Comparison of ENCODE assay signal across 18 cellular contexts in genomic region chr6:12636336-12636735, GRCh38.
DNase-seq lines count a peak whose midpoint lies in the region; ATAC-seq and TF ChIP-seq lines count a peak whose summit lies in the region.
"Had no signal": no experiment of that assay in that cellular context is flagged by ENCODE, and none has a peak within 500 bp of the region (broad histone marks: within the 10 kb centered on the region; RNA-seq: fewer than 3 reads in every experiment).

No MANE protein-coding gene starts in this region.

- peaks cover 4% of the 10 kb centered on the region for H3K4me1 Mint-ChIP-seq in activated T-helper 17 cell treated with anti-CD3 and anti-CD28 coated beads, Interleukin-2, amount 50 U/mL, for 72 hours

- H3K9me3 Mint-ChIP-seq in activated T-helper 17 cell treated with anti-CD3 and anti-CD28 coated beads, Interleukin-2, amount 50 U/mL, for 72 hours = peaks cover 3% of the 10 kb centered on the region

- H3K36me3 Mint-ChIP-seq in activated T-helper 17 cell treated with anti-CD3 and anti-CD28 coated beads, Interleukin-2, amount 50 U/mL, for 72 hours (ENCODE audit: low read depth) = no peaks in the 10 kb centered on the region

- TF ChIP-seq CTCF in AG10803 (conservative IDR thresholded peaks at IDR 0.05; ENCODE audit: low read length) (peak; percentile 25), GM12865 (IDR thresholded peaks at IDR 0.05; ENCODE audit: insufficient read depth, low read depth, low read length, missing control alignments) (peak; percentile 5), RWPE2 (IDR thresholded peaks at IDR 0.05; ENCODE audit: poor library complexity, severe bottlenecking) (peak; percentile 10), foreskin keratinocyte (conservative IDR thresholded peaks at IDR 0.05) (peak; percentile 35)

- no peak overlapping the region for H3K4me3 ChIP-seq in AG10803 (ENCODE audit: low read length)
- no peak overlapping the region for H3K4me3 ChIP-seq in GM12865 (ENCODE audit: low read depth, low read length)
- H3K4me3 ChIP-seq in RWPE2 (ENCODE audit: severe bottlenecking) = no peak overlapping the region
- H3K4me3 ChIP-seq: mucosa of descending colon, SJSA1 had no signal

- no peaks in the 10 kb centered on the region for H3K27me3 ChIP-seq in RWPE2 (ENCODE audit: insufficient read depth, poor library complexity, severe bottlenecking)
- H3K27me3 ChIP-seq in foreskin keratinocyte = peaks cover 2% of the 10 kb centered on the region

- H3K9me3 ChIP-seq in RWPE2 (ENCODE audit: severe bottlenecking) = peaks cover 3% of the 10 kb centered on the region
- H3K9me3 ChIP-seq: mucosa of descending colon, SJSA1 had no signal

- TF ChIP-seq POLR2A in GM18505 (IDR thresholded peaks at IDR 0.05; ENCODE audit: borderline replicate concordance, extremely low read depth, insufficient read depth, insufficient read length) = no peak

- H3K4me3 Mint-ChIP-seq in activated T-helper 17 cell treated with anti-CD3 and anti-CD28 coated beads, Interleukin-2, amount 50 U/mL, for 72 hours = no peak overlapping the region
- H3K4me3 Mint-ChIP-seq: activated CD4-positive, alpha-beta T cell treated with anti-CD3 and anti-CD28 coated beads, Interleukin-2, amount 10 ng/mL, durations not matched to agents 24 days and 14 days had no signal

- no peak overlapping the region for H3K27ac Mint-ChIP-seq in activated T-helper 17 cell treated with anti-CD3 and anti-CD28 coated beads, Interleukin-2, amount 50 U/mL, for 72 hours
- H3K27ac Mint-ChIP-seq: activated CD4-positive, alpha-beta T cell treated with anti-CD3 and anti-CD28 coated beads, Interleukin-2, amount 10 ng/mL, durations not matched to agents 24 days and 14 days had no signal

- ATAC-seq in RWPE2 (ENCODE audit: low read depth) (no peak), foreskin keratinocyte (no peak), GM18505 (IDR thresholded peaks at IDR 0.05; ENCODE audit: unreplicated experiment) (no peak), GM18520 (IDR thresholded peaks at IDR 0.05; ENCODE audit: unreplicated experiment) (no peak)
- no peak for ATAC-seq in activated T-helper 17 cell treated with anti-CD3 and anti-CD28 coated beads, Interleukin-2, amount 50 U/mL, for 72 hours (replicated peaks)
- ATAC-seq: mucosa of descending colon had no signal

- H3K4me1 ChIP-seq in RWPE2 (ENCODE audit: insufficient read depth, poor library complexity, severe bottlenecking) (no peaks in the 10 kb centered on the region), foreskin keratinocyte (no peaks in the 10 kb centered on the region)

- H3K27me3 Mint-ChIP-seq in activated T-helper 17 cell treated with anti-CD3 and anti-CD28 coated beads, Interleukin-2, amount 50 U/mL, for 72 hours = peaks cover 48% of the 10 kb centered on the region

- no peaks in the 10 kb centered on the region for H3K36me3 ChIP-seq in RWPE2 (ENCODE audit: low read depth)
- H3K36me3 ChIP-seq: SJSA1 had no signal

- DNase-seq in AG10803 (ENCODE audit: low read depth) (no peak), GM12865 (ENCODE audit: low read depth) (no peak), RWPE2 (ENCODE audit: low spot score) (no peak), foreskin keratinocyte (no peak), CD1c-positive myeloid dendritic cell (ENCODE audit: extremely low spot score) (no peak)
- DNase-seq: activated CD4-positive, alpha-beta T cell treated with anti-CD3 and anti-CD28 coated beads, Interleukin-2, amount 10 ng/mL, durations not matched to agents 24 days and 14 days; activated CD8-positive, alpha-beta memory T cell treated with anti-CD3 and anti-CD28 coated beads, Interleukin-2, amount 50 U/mL, for 48 hours; activated naive CD4-positive, alpha-beta T cell treated with anti-CD3 and anti-CD28 coated beads, Interleukin-2, amount 50 U/mL, for 16 hours; effector memory CD4-positive, alpha-beta T cell; Kasumi-1; left cardiac atrium; mucosa of descending colon; NCI-H1694; stimulated activated CD4-positive, alpha-beta T cell treated with anti-CD3 and anti-CD28 coated beads, Interleukin-2, amount 100 ng/mL, for 48 hours had no signal

- no peak overlapping the region for H3K27ac ChIP-seq in RWPE2 (ENCODE audit: poor library complexity, severe bottlenecking)
- H3K27ac ChIP-seq in foreskin keratinocyte = no peak overlapping the region
- H3K27ac ChIP-seq: SJSA1 had no signal
